Comparison of ENCODE assay signal across 13 cellular contexts in the genomic region with DNA sequence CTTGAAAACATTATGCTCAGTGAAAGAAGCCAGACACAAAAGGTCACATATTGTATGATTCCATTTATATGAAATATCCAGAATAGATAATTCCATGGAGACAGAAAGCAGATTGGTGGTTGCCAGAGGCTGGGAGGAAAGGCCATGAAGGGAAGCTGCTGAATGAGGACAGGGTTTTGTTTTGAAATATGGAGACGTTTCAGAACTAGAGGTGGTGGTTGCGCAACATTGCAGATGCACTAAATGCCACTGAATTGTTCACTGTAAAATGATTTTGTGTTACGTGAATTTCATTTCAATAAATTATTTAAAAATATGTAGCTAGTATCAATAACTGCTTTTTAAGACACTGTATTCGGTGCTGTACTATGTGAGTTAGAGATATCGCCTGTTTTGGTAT.
DNase-seq lines count a peak whose midpoint lies in the region; ATAC-seq and TF ChIP-seq lines count a peak whose summit lies in the region.
"Had no signal": no experiment of that assay in that cellular context is flagged by ENCODE, and none has a peak within 500 bp of the region (broad histone marks: within the 10 kb centered on the region; RNA-seq: fewer than 3 reads in every experiment).

No MANE protein-coding gene starts in this region.

- H3K27me3 Mint-ChIP-seq in activated T-helper 17 cell treated with anti-CD3 and anti-CD28 coated beads, Interleukin-2, amount 50 U/mL, for 72 hours, result no peaks in the 10 kb centered on the region
- peaks cover 3 to 7% (median 4%) of the 10 kb centered on the region in 3 donors for H3K27me3 Mint-ChIP-seq in immature natural killer cell (ENCODE audit: low read depth in 3 of 3)

- no peaks in the 10 kb centered on the region for H3K9me1 ChIP-seq in IMR-90 (ENCODE audit: insufficient read depth, low read length)

- ATAC-seq in IMR-90 (ENCODE audit: low read depth), result peak; percentile 24; the same call in 1 of the 2 replicates
- no peak for ATAC-seq in activated T-helper 17 cell treated with anti-CD3 and anti-CD28 coated beads, Interleukin-2, amount 50 U/mL, for 72 hours (replicated peaks)

- no peaks in the 10 kb centered on the region for H3K79me1 ChIP-seq in IMR-90 (ENCODE audit: low read depth in 1 of 2, low read length in 2 of 2)

- no CpG with 5 or more reads among the region's 5 CpGs for WGBS in IMR-90 (ENCODE audit: extremely low coverage in 2 of 2, insufficient read length in 1 of 2), 2 experiments

- H3K14ac ChIP-seq in IMR-90 (replicated peaks; ENCODE audit: low read depth, low read length), result no peak overlapping the region

- H3K27ac Mint-ChIP-seq in activated T-helper 17 cell treated with anti-CD3 and anti-CD28 coated beads, Interleukin-2, amount 50 U/mL, for 72 hours, result peak overlapping the region; percentile 55
- peak overlapping the region; percentile 61 to 92 (median 75) for H3K27ac Mint-ChIP-seq in immature natural killer cell

- H4K5ac ChIP-seq in IMR-90 (ENCODE audit: low read depth, low read length), result no peak overlapping the region

- no peak overlapping the region for H2AK9ac ChIP-seq in IMR-90 (replicated peaks; ENCODE audit: low read depth, low read length, poor library complexity)

- no peak overlapping the region for H2AK5ac ChIP-seq in IMR-90 (ENCODE audit: low read depth, low read length)

- no peak overlapping the region for H4K91ac ChIP-seq in IMR-90 (ENCODE audit: insufficient read depth, low read depth, low read length)

- H3K36me3 Mint-ChIP-seq in activated T-helper 17 cell treated with anti-CD3 and anti-CD28 coated beads, Interleukin-2, amount 50 U/mL, for 72 hours (ENCODE audit: low read depth), result no peaks in the 10 kb centered on the region
- no peaks in the 10 kb centered on the region for H3K36me3 Mint-ChIP-seq in immature natural killer cell

- no peak overlapping the region for H2AFZ ChIP-seq in IMR-90 (replicated peaks; ENCODE audit: low read length, poor library complexity)

- no peak overlapping the region for H2BK120ac ChIP-seq in IMR-90 (ENCODE audit: low read depth, low read length)

- H3K4me1 ChIP-seq in IMR-90 (ENCODE audit: control insufficient read depth, insufficient read depth, low read length), result no peaks in the 10 kb centered on the region

- no peaks in the 10 kb centered on the region for H3K9me3 Mint-ChIP-seq in activated T-helper 17 cell treated with anti-CD3 and anti-CD28 coated beads, Interleukin-2, amount 50 U/mL, for 72 hours
- no peaks in the 10 kb centered on the region for H3K9me3 Mint-ChIP-seq in immature natural killer cell

- no peak for TF ChIP-seq RAD21 in IMR-90 (IDR thresholded peaks at IDR 0.05; ENCODE audit: low read length)

- H3K9ac ChIP-seq in IMR-90 (ENCODE audit: low read depth, low read length), result no peak overlapping the region

- no peak overlapping the region for H3K18ac ChIP-seq in IMR-90 (ENCODE audit: low read depth, low read length)

- no peak overlapping the region for H3K27ac ChIP-seq in IMR-90 (ENCODE audit: insufficient read depth, low read length)

- no TSS peak for BruUV-seq in IMR-90 (replicated peaks; lab: Mats Ljungman, UMichigan)

- H3K23ac ChIP-seq in IMR-90 (ENCODE audit: low read depth, low read length), result no peak overlapping the region

- peak; percentile 45 for DNase-seq in activated CD8-positive, alpha-beta memory T cell treated with anti-CD3 and anti-CD28 coated beads for 24 hours
- DNase-seq in activated CD8-positive, alpha-beta memory T cell treated with anti-CD3 and anti-CD28 coated beads, Interleukin-2, amount 50 U/mL, for 48 hours, result no peak
- DNase-seq in IMR-90 (no peak), immature natural killer cell (no peak), SHP77 treated with DMSO at 0.1 percent for 48 hours (lab: John Stamatoyannopoulos, UW) (no peak), ureter (ENCODE audit: low spot score) (no peak), NCI-H187 (lab: John Stamatoyannopoulos, UW) (no peak)
- DNase-seq: DMS153, islet precursor cell, NCI-H1417, NCI-H226, SW 1271 had no signal

- H3K4me1 Mint-ChIP-seq in activated T-helper 17 cell treated with anti-CD3 and anti-CD28 coated beads, Interleukin-2, amount 50 U/mL, for 72 hours, result peaks cover 20% of the 10 kb centered on the region
- H3K4me1 Mint-ChIP-seq in immature natural killer cell, result peaks cover 48 to 66% of the 10 kb centered on the region in 2 donors

- CTCF ChIA-PET in IMR-90 (lab: Yijun Ruan, JAX), result interaction anchor here (1.4 kb wide), 1 partner anchor 11 kb away, joined by 3 read pairs; no protein-coding TSS in a partner anchor

- H2BK20ac ChIP-seq in IMR-90 (ENCODE audit: low read depth, low read length), result no peak overlapping the region

- no peaks in the 10 kb centered on the region for H3K36me3 ChIP-seq in IMR-90 (ENCODE audit: control insufficient read depth, insufficient read depth, low read length)

- no peak overlapping the region for H2BK15ac ChIP-seq in IMR-90 (ENCODE audit: low read depth, low read length)

- H3K27me3 ChIP-seq in IMR-90 (ENCODE audit: control insufficient read depth, insufficient read depth, low read length), result peaks cover 6% of the 10 kb centered on the region

- intact Hi-C loops in IMR-90 (cut with micrococcal nuclease), result no loop called here

- H3K4me3 Mint-ChIP-seq in activated T-helper 17 cell treated with anti-CD3 and anti-CD28 coated beads, Interleukin-2, amount 50 U/mL, for 72 hours, result peak overlapping the region; percentile 56
- H3K4me3 Mint-ChIP-seq in immature natural killer cell, result peak overlapping the region; percentile 76 to 89 (median 86)

- no peaks in the 10 kb centered on the region for H4K20me1 ChIP-seq in IMR-90 (ENCODE audit: insufficient read depth, low read length)

- H2BK5ac ChIP-seq in IMR-90 (ENCODE audit: low read depth, low read length, poor library complexity, severe bottlenecking), result no peak overlapping the region

- H3K4me3 ChIP-seq in IMR-90 (ENCODE audit: insufficient read depth, low read depth, low read length), result no peak overlapping the region

- H3K4me2 ChIP-seq in IMR-90 (ENCODE audit: low read depth, low read length), result no peak overlapping the region

- in situ Hi-C loops in IMR-90 (cut with MboI; ENCODE audit: low sequenced_read_pairs), result no loop called here

- H3K56ac ChIP-seq in IMR-90 (ENCODE audit: extremely low read depth, insufficient read depth, low read length), result no peak overlapping the region

- no peak for TF ChIP-seq CTCF in IMR-90 (conservative IDR thresholded peaks at IDR 0.05; ENCODE audit: low read depth, low read length)

- H3K9me3 ChIP-seq in IMR-90 (ENCODE audit: control insufficient read depth, insufficient read depth, low read length), result no peaks in the 10 kb centered on the region

- H3K4ac ChIP-seq in IMR-90 (ENCODE audit: low read depth, low read length), result no peak overlapping the region

- no peak overlapping the region for H4K8ac ChIP-seq in IMR-90 (ENCODE audit: low read depth in 2 of 2, low read length in 2 of 2)

- TF ChIP-seq POLR2A in IMR-90 (IDR thresholded peaks at IDR 0.05; ENCODE audit: low read depth, low read length), result no peak

- POLR2A ChIA-PET in IMR-90 (lab: Charles Lee; ENCODE audit: unreplicated experiment), result no interaction called here

- dilution Hi-C loops in IMR-90 (cut with HindIII; ENCODE audit: low sequenced_read_pairs, unreplicated experiment), result no loop called here

TF ChIP-seq in IMR-90, 13 proteins besides CTCF, POLR2A, EP300 and RAD21:
- no peak for TF ChIP-seq SMC3 (IDR thresholded peaks at IDR 0.05; ENCODE audit: low read depth, low read length)
- TF ChIP-seq NFE2L2 (IDR thresholded peaks at IDR 0.05; ENCODE audit: low read depth, low read length), result no peak
- peak; percentile 93 for TF ChIP-seq CEBPB (IDR thresholded peaks at IDR 0.05; ENCODE audit: low read depth, low read length)
- TF ChIP-seq MAFK (IDR thresholded peaks at IDR 0.05; ENCODE audit: low read depth, low read length), result no peak
- TF ChIP-seq CHD1 (IDR thresholded peaks at IDR 0.05; ENCODE audit: low read depth, low read length), result no peak
